In the genomic region with DNA sequence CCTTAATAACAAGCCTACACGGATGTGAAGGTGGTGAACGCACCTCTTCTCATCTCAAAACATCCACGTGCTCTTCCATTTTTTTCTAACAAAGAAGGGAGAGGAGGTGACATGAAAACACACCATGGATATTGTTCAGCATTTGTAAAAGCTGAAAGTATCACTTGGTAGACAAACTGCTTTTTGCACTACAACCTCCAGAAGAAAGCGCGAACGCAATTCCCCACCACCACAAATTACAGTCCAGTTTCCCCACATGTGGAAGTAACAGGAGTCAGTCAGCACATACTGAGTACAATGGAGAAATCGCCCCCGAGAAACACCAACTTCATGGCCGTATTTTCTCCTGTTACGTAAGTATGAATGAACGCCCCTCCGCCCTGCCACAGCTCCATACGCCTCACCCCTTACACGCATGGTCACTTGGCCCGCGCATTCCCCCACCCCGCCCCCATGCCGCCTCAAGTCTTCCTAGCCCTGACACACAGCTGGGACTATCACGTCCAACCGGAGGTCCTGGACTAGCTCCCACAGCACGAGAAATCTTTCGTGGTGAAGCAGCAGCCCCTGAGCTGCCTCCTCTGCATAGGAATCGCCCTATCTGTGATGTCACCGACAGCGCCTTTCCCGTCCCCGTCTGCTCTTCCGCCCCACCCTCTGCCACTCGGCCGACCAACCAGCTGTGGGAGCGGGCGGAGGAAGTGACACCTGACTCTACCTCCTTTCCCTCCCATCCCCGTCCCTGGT, we compare ENCODE assay signal across 8 cellular contexts.
A peak's percentile ranks its signal among the peaks of the same experiment; 100 is the strongest.
DNase-seq lines count a peak whose midpoint lies in the region; ATAC-seq and TF ChIP-seq lines count a peak whose summit lies in the region.
"Not testable (repeated sequence)": the region's sequence is repeated elsewhere in the genome, so short reads cannot be mapped to it uniquely, and the experiment has no call there.

No MANE protein-coding gene starts in this region.

- peak overlapping the region; percentile 47 to 71 for H3K4me3 Mint-ChIP-seq in CD14-positive monocyte
- H3K4me3 Mint-ChIP-seq in activated T-cell treated with anti-CD3 and anti-CD28 coated beads, Interleukin-2, amount 50 U/mL, for 72 hours = peak overlapping the region; percentile 73 to 90
- H3K4me3 Mint-ChIP-seq in effector memory CD8-positive, alpha-beta T cell = peak overlapping the region; percentile 78 to 89

- H3K27me3 Mint-ChIP-seq in CD14-positive monocyte (ENCODE audit: low read depth in 3 of 3) = peaks cover 8 to 19% (median 12%) of the 10 kb centered on the region in 3 donors
- H3K27me3 Mint-ChIP-seq in activated T-cell treated with anti-CD3 and anti-CD28 coated beads, Interleukin-2, amount 50 U/mL, for 72 hours (ENCODE audit: low read depth); effector memory CD8-positive, alpha-beta T cell: not testable (repeated sequence)

- CTCF ChIA-PET in PC-9 (lab: Charles Lee) = not testable (repeated sequence)

- H3K9me3 Mint-ChIP-seq in CD14-positive monocyte; activated T-cell treated with anti-CD3 and anti-CD28 coated beads, Interleukin-2, amount 50 U/mL, for 72 hours; effector memory CD8-positive, alpha-beta T cell: not testable (repeated sequence)

- TF ChIP-seq CTCF in CD14-positive monocyte (IDR thresholded peaks at IDR 0.05); PC-9 (conservative IDR thresholded peaks at IDR 0.05): not testable (repeated sequence)

- BruUV-seq in PC-9 (replicated peaks; lab: Mats Ljungman, UMichigan) = TSS peak; percentile 100

- H3K79me2 ChIP-seq in PC-9 (ENCODE audit: low read depth) = not testable (repeated sequence)

- not testable (repeated sequence) for DNase-seq in CD14-positive monocyte (ENCODE audit: low spot score)
- DNase-seq in PC-9 = peak in 1 of 2 experiments; percentile 82
- DNase-seq in activated T-cell treated with anti-CD3 and anti-CD28 coated beads, Interleukin-2, amount 50 U/mL, for 72 hours = peak; percentile 43 to 73
- peak; percentile 39 to 58 (median 50) for DNase-seq in effector memory CD8-positive, alpha-beta T cell
- DNase-seq in kidney tubule cell (ENCODE audit: low spot score) = peak; percentile 90
- DNase-seq in stimulated activated CD4-positive, alpha-beta T cell treated with anti-CD3 and anti-CD28 coated beads, Interleukin-12 subunit alpha, Interleukin-12 subunit beta, amount 100 ng/mL, for 48 hours (ENCODE audit: low read depth in 2 of 3, low spot score in 1 of 3) = peak in 2 of 3 donors; percentile 53 to 56

- H3K27ac Mint-ChIP-seq in CD14-positive monocyte = peak overlapping the region in 2 of 7 donors; percentile 74 to 80
- H3K27ac Mint-ChIP-seq in activated T-cell treated with anti-CD3 and anti-CD28 coated beads, Interleukin-2, amount 50 U/mL, for 72 hours = peak overlapping the region; percentile 100
- H3K27ac Mint-ChIP-seq in effector memory CD8-positive, alpha-beta T cell = peak overlapping the region; percentile 99 to 100

- intact Hi-C loops in CD14-positive monocyte (cut with micrococcal nuclease); PC-9 (cut with micrococcal nuclease; ENCODE audit: unreplicated experiment): not testable (repeated sequence)

- not testable (repeated sequence) for H3K9me3 ChIP-seq in PC-9 (ENCODE audit: insufficient read depth, low read depth)

- not testable (repeated sequence) for H4K20me1 ChIP-seq in PC-9 (ENCODE audit: insufficient read depth)

- not testable (repeated sequence) for H3K27me3 ChIP-seq in PC-9 (ENCODE audit: insufficient read depth, low read depth)

- H2AFZ ChIP-seq in PC-9 = 0 out of 2 replicates have a peak overlapping the region, but pooled peaks have one; percentile 69

- H3K4me1 ChIP-seq in PC-9 (replicated peaks; ENCODE audit: insufficient read depth) = not testable (repeated sequence)

- peak overlapping the region; percentile 89 for H3K27ac ChIP-seq in PC-9

- not testable (repeated sequence) for H3K9me2 ChIP-seq in PC-9 (ENCODE audit: insufficient read depth)

- H3K4me3 ChIP-seq in PC-9 = peak overlapping the region; percentile 44; the same call in 1 of the 2 replicates

- POLR2A ChIA-PET in PC-9 (lab: Charles Lee; ENCODE audit: unreplicated experiment) = not testable (repeated sequence)

- not testable (repeated sequence) for H3F3A ChIP-seq in PC-9 (ENCODE audit: insufficient read depth, low read depth)

- peak overlapping the region; percentile 76 for H3K4me2 ChIP-seq in PC-9

- H3K4me1 Mint-ChIP-seq in CD14-positive monocyte; activated T-cell treated with anti-CD3 and anti-CD28 coated beads, Interleukin-2, amount 50 U/mL, for 72 hours (ENCODE audit: low read depth): not testable (repeated sequence)
- peaks cover 8 to 10% of the 10 kb centered on the region in 2 donors for H3K4me1 Mint-ChIP-seq in effector memory CD8-positive, alpha-beta T cell (ENCODE audit: low read depth in 2 of 2)

- peak; percentile 91 for ATAC-seq in GM19438 (IDR thresholded peaks at IDR 0.05; ENCODE audit: low read depth, unreplicated experiment)
- peak; percentile 89 for ATAC-seq in HG03175 (IDR thresholded peaks at IDR 0.05; ENCODE audit: unreplicated experiment)
- ATAC-seq in activated T-cell treated with anti-CD3 and anti-CD28 coated beads, Interleukin-2, amount 50 U/mL, for 72 hours (replicated peaks in 1 of 2) = peak; percentile 88 to 89
- ATAC-seq in effector memory CD8-positive, alpha-beta T cell (replicated peaks) = peak; percentile 81

- not testable (repeated sequence) for H3K36me3 ChIP-seq in PC-9 (ENCODE audit: low read depth)

- not testable (repeated sequence) for H3K36me3 Mint-ChIP-seq in CD14-positive monocyte; activated T-cell treated with anti-CD3 and anti-CD28 coated beads, Interleukin-2, amount 50 U/mL, for 72 hours (ENCODE audit: insufficient read depth in 2 of 2); effector memory CD8-positive, alpha-beta T cell (ENCODE audit: insufficient read depth)
